18 cellular contexts compared by ENCODE assay signal in the genomic region with DNA sequence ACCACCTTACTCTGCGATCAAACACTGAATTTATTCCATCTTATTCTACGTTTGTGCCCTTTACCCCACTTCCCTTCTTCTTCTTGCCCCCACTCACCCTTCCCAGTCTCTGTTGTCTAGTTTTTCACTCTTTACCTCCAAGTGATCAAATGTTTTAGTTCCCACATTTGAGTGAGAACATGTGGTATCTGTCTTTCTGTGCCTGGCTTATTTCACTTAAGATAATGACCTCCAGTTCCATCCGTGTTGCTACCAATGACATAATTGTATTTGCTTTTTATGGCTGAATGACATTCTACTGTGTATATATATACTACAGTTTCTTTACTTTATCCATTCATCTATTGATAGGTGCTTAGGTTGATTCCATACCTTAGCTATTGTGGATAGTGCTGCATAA.
"Had no signal": no experiment of that assay in that cellular context is flagged by ENCODE, and none has a peak within 500 bp of the region (broad histone marks: within the 10 kb centered on the region; RNA-seq: fewer than 3 reads in every experiment).

No MANE protein-coding gene starts in this region.

- H3K4me1 Mint-ChIP-seq: activated B cell treated with CpG ODN at 0.5 μM for 24 hours; activated CD4-positive, alpha-beta T cell treated with anti-CD3 and anti-CD28 coated beads for 36 hours; activated naive CD8-positive, alpha-beta T cell treated with anti-CD3 and anti-CD28 coated beads, Interleukin-2, amount 50 U/mL, for 24 hours; stimulated activated effector memory CD8-positive, alpha-beta T cell treated with anti-CD3 and anti-CD28 coated beads, Interleukin-12 subunit alpha, Interleukin-12 subunit beta, amount 100 ng/mL, for 72 hours had no signal

- H3K4me3 Mint-ChIP-seq: activated B cell treated with CpG ODN at 0.5 μM for 24 hours; activated CD4-positive, alpha-beta T cell treated with anti-CD3 and anti-CD28 coated beads for 36 hours; activated naive CD8-positive, alpha-beta T cell treated with anti-CD3 and anti-CD28 coated beads, Interleukin-2, amount 50 U/mL, for 24 hours; naive thymus-derived CD4-positive, alpha-beta T cell; neural crest cell; stimulated activated effector memory CD8-positive, alpha-beta T cell treated with anti-CD3 and anti-CD28 coated beads, Interleukin-12 subunit alpha, Interleukin-12 subunit beta, amount 100 ng/mL, for 72 hours had no signal

- H3K27ac Mint-ChIP-seq: activated B cell treated with CpG ODN at 0.5 μM for 24 hours; activated CD4-positive, alpha-beta T cell treated with anti-CD3 and anti-CD28 coated beads for 36 hours; activated naive CD8-positive, alpha-beta T cell treated with anti-CD3 and anti-CD28 coated beads, Interleukin-2, amount 50 U/mL, for 24 hours; stimulated activated effector memory CD8-positive, alpha-beta T cell treated with anti-CD3 and anti-CD28 coated beads, Interleukin-12 subunit alpha, Interleukin-12 subunit beta, amount 100 ng/mL, for 72 hours had no signal

- H3K9me3 Mint-ChIP-seq: activated B cell treated with CpG ODN at 0.5 μM for 24 hours; activated naive CD8-positive, alpha-beta T cell treated with anti-CD3 and anti-CD28 coated beads, Interleukin-2, amount 50 U/mL, for 24 hours; naive thymus-derived CD4-positive, alpha-beta T cell; stimulated activated effector memory CD8-positive, alpha-beta T cell treated with anti-CD3 and anti-CD28 coated beads, Interleukin-12 subunit alpha, Interleukin-12 subunit beta, amount 100 ng/mL, for 72 hours had no signal

- H3K27me3 Mint-ChIP-seq: activated B cell treated with CpG ODN at 0.5 μM for 24 hours; activated CD4-positive, alpha-beta T cell treated with anti-CD3 and anti-CD28 coated beads for 36 hours; activated naive CD8-positive, alpha-beta T cell treated with anti-CD3 and anti-CD28 coated beads, Interleukin-2, amount 50 U/mL, for 24 hours; naive thymus-derived CD4-positive, alpha-beta T cell had no signal

- ATAC-seq: activated CD4-positive, alpha-beta T cell treated with anti-CD3 and anti-CD28 coated beads for 36 hours; activated naive CD8-positive, alpha-beta T cell treated with anti-CD3 and anti-CD28 coated beads, Interleukin-2, amount 50 U/mL, for 24 hours; body of pancreas; naive thymus-derived CD4-positive, alpha-beta T cell; sciatic nerve; stimulated activated effector memory CD8-positive, alpha-beta T cell treated with anti-CD3 and anti-CD28 coated beads, Interleukin-12 subunit alpha, Interleukin-12 subunit beta, amount 100 ng/mL, for 72 hours had no signal

- H3K36me3 Mint-ChIP-seq: stimulated activated effector memory CD8-positive, alpha-beta T cell treated with anti-CD3 and anti-CD28 coated beads, Interleukin-12 subunit alpha, Interleukin-12 subunit beta, amount 100 ng/mL, for 72 hours had no signal

- DNase-seq: activated B cell treated with CpG ODN at 0.5 μM for 24 hours; activated CD4-positive, alpha-beta T cell treated with anti-CD3 and anti-CD28 coated beads for 36 hours; activated CD4-positive, alpha-beta T cell treated with anti-CD3 and anti-CD28 coated beads, Interleukin-2, amount 50 U/mL, for 48 hours; activated gamma-delta T cell; activated naive CD4-positive, alpha-beta T cell treated with anti-CD3 and anti-CD28 coated beads, Interleukin-2, amount 50 U/mL, for 16 hours; activated naive CD8-positive, alpha-beta T cell treated with anti-CD3 and anti-CD28 coated beads, Interleukin-2, amount 50 U/mL, for 24 hours; body of pancreas; kidney; left ventricle myocardium inferior; naive thymus-derived CD4-positive, alpha-beta T cell; occipital lobe; small intestine; stimulated activated CD4-positive, alpha-beta T cell treated with anti-CD3 and anti-CD28 coated beads, Interleukin-2, amount 100 ng/mL, for 24 hours; stomach; T-helper 9 cell had no signal
